Comparison of ENCODE assay signal across 16 cellular contexts in genomic region chr21:36690637-36691538, GRCh38. TPM values are rescaled to one million over a fixed set of nuclear protein-coding genes. Genes with fewer than 3 reads are reported as not detected.
"Had no signal": no experiment of that assay in that cellular context is flagged by ENCODE, and none has a peak within 500 bp of the region (broad histone marks: within the 10 kb centered on the region; RNA-seq: fewer than 3 reads in every experiment).

No MANE protein-coding gene starts in this region.

- ATAC-seq: esophagus mucosa; foreskin keratinocyte; stimulated activated naive B cell treated with anti-CD40 and anti-IgM and Interleukin-4, amounts not matched to agents 10 μg/mL and 1 μg/mL and 100 μg/mL, for 72 hours had no signal

- H3K27ac ChIP-seq: foreskin keratinocyte, right atrium auricular region, spleen, transverse colon had no signal

- H3K9me3 ChIP-seq: right atrium auricular region, spleen, transverse colon had no signal

- H3K4me3 ChIP-seq: right atrium auricular region, spleen, transverse colon had no signal

- H3K36me3 ChIP-seq: right atrium auricular region, spleen, transverse colon had no signal

- H3K4me1 ChIP-seq: foreskin keratinocyte had no signal

- DNase-seq: activated B cell treated with CpG ODN at 0.5 μM for 24 hours; activated CD4-positive, alpha-beta T cell treated with anti-CD3 and anti-CD28 coated beads, Interleukin-2, amount 10 ng/mL, durations not matched to agents 24 days and 14 days; activated CD8-positive, alpha-beta memory T cell treated with anti-CD3 and anti-CD28 coated beads for 24 hours; amygdala; dermis blood vessel endothelial cell; foreskin keratinocyte; spleen; stimulated activated CD4-positive, alpha-beta T cell treated with anti-CD3 and anti-CD28 coated beads, Interleukin-1b, Interleukin-23, amount 100 ng/mL, for 48 hours; stimulated activated naive B cell treated with anti-CD40 and anti-IgM and Interleukin-4, amounts not matched to agents 10 μg/mL and 1 μg/mL and 100 μg/mL, for 72 hours; substantia nigra; T-helper 2 cell; transverse colon had no signal

RNA-seq across cellular contexts. Expression of gene SIM2, which starts 8.0 kb away (rescaled TPM):
- total RNA-seq: activated B cell treated with CpG ODN at 0.5 μM for 24 hours, cerebellum, endodermal cell, foreskin keratinocyte, right atrium auricular region, spleen had no signal
